In the genomic region with DNA sequence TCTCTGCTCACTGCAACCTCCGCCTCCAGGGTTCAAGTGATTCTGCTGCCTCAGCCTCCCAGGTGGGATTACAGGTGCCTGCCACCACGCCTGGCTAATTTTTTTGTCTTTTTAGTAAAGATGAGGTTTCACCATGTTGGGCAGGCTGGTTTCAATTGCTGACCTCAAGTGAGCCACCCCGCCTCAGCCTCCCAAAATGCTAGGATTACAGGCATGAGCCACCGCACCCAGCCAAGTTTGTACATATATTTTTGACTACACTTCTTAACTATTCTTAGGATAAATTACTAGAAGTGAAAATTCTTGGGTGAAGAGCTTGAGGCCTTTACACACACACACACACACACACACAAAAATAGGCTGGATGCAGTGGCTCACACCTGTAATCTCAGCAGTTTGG, we compare ENCODE assay signal across 37 cellular contexts. TPM values are rescaled to one million over a fixed set of nuclear protein-coding genes. Genes with fewer than 3 reads are reported as not detected.
"Had no signal": no experiment of that assay in that cellular context is flagged by ENCODE, and none has a peak within 500 bp of the region (broad histone marks: within the 10 kb centered on the region; RNA-seq: fewer than 3 reads in every experiment).

No MANE protein-coding gene starts in this region.

- H3K9me3 Mint-ChIP-seq: activated B cell treated with CpG ODN at 0.5 μM for 24 hours; activated CD4-positive, alpha-beta memory T cell treated with anti-CD3 and anti-CD28 coated beads for 36 hours; activated naive CD4-positive, alpha-beta T cell treated with anti-CD3 and anti-CD28 coated beads for 36 hours; activated naive CD4-positive, alpha-beta T cell treated with anti-CD3 and anti-CD28 coated beads, Interleukin-2, amount 50 U/mL, for 24 hours; activated naive CD8-positive, alpha-beta T cell treated with anti-CD3 and anti-CD28 coated beads for 36 hours; activated naive CD8-positive, alpha-beta T cell treated with anti-CD3 and anti-CD28 coated beads, Interleukin-2, amount 50 U/mL, for 24 hours; activated T-helper 1 cell treated with anti-CD3 and anti-CD28 coated beads, Interleukin-12 subunit alpha, Interleukin-12 subunit beta, Interleukin-2, Interleukin-4 antibody, amounts not matched to agents 30 ng/mL and 10 ng/mL and 1 ng/mL, durations not matched to agents 14 hours and 24 hours and 36 hours; activated T-helper 2 cell treated with anti-CD3 and anti-CD28 coated beads, Interferon-gamma antibody, Interleukin-2, Interleukin-4, amounts not matched to agents 10 μg/mL and 5 μg/mL and 100 μg/mL, durations not matched to agents 14 hours and 24 hours and 36 hours; central memory CD8-positive, alpha-beta T cell; effector memory CD8-positive, alpha-beta T cell; T-cell; T-helper 1 cell treated with Interleukin-12 subunit alpha and Interleukin-12 subunit beta and Interleukin-4 antibody, amounts not matched to agents 30 μg/mL and 1 μg/mL, for 36 hours; T-helper 2 cell treated with Interferon-gamma antibody and Interleukin-4, amounts not matched to agents 5 μg/mL and 100 μg/mL, for 36 hours had no signal

- H3K4me1 ChIP-seq: body of pancreas, esophagus muscularis mucosa, gastrocnemius medialis had no signal

- H3K27me3 Mint-ChIP-seq: activated B cell treated with CpG ODN at 0.5 μM for 24 hours; activated CD8-positive, alpha-beta memory T cell treated with anti-CD3 and anti-CD28 coated beads, Interleukin-2, amount 10 ng/mL, durations not matched to agents 7 days and 5 days; activated naive CD4-positive, alpha-beta T cell treated with anti-CD3 and anti-CD28 coated beads, Interleukin-2, amount 50 U/mL, for 24 hours; activated naive CD8-positive, alpha-beta T cell treated with anti-CD3 and anti-CD28 coated beads for 36 hours; central memory CD8-positive, alpha-beta T cell; effector memory CD8-positive, alpha-beta T cell; T-cell had no signal

- H3K36me3 Mint-ChIP-seq: activated CD4-positive, alpha-beta memory T cell treated with anti-CD3 and anti-CD28 coated beads for 36 hours; activated naive CD4-positive, alpha-beta T cell treated with anti-CD3 and anti-CD28 coated beads, Interleukin-2, amount 50 U/mL, for 24 hours; activated naive CD8-positive, alpha-beta T cell treated with anti-CD3 and anti-CD28 coated beads for 36 hours; T-cell had no signal

- H3K27ac Mint-ChIP-seq: activated B cell treated with CpG ODN at 0.5 μM for 24 hours; activated CD4-positive, alpha-beta memory T cell treated with anti-CD3 and anti-CD28 coated beads for 36 hours; activated CD8-positive, alpha-beta memory T cell treated with anti-CD3 and anti-CD28 coated beads, Interleukin-2, amount 10 ng/mL, durations not matched to agents 7 days and 5 days; activated CD8-positive, alpha-beta T cell treated with anti-CD3 and anti-CD28 coated beads, Interleukin-2, amount 10 ng/mL, durations not matched to agents 7 days and 5 days; activated naive CD4-positive, alpha-beta T cell treated with anti-CD3 and anti-CD28 coated beads for 36 hours; activated naive CD4-positive, alpha-beta T cell treated with anti-CD3 and anti-CD28 coated beads, Interleukin-2, amount 50 U/mL, for 24 hours; activated naive CD8-positive, alpha-beta T cell treated with anti-CD3 and anti-CD28 coated beads for 36 hours; activated naive CD8-positive, alpha-beta T cell treated with anti-CD3 and anti-CD28 coated beads, Interleukin-2, amount 50 U/mL, for 24 hours; activated T-helper 1 cell treated with anti-CD3 and anti-CD28 coated beads, Interleukin-12 subunit alpha, Interleukin-12 subunit beta, Interleukin-2, Interleukin-4 antibody, amounts not matched to agents 30 ng/mL and 10 ng/mL and 1 ng/mL, durations not matched to agents 14 hours and 24 hours and 36 hours; activated T-helper 2 cell treated with anti-CD3 and anti-CD28 coated beads, Interferon-gamma antibody, Interleukin-2, Interleukin-4, amounts not matched to agents 10 μg/mL and 5 μg/mL and 100 μg/mL, durations not matched to agents 14 hours and 24 hours and 36 hours; T-cell; T-helper 1 cell treated with Interleukin-12 subunit alpha and Interleukin-12 subunit beta and Interleukin-4 antibody, amounts not matched to agents 30 μg/mL and 1 μg/mL, for 36 hours; T-helper 2 cell treated with Interferon-gamma antibody and Interleukin-4, amounts not matched to agents 5 μg/mL and 100 μg/mL, for 36 hours had no signal

- H3K27me3 ChIP-seq: adrenal gland, body of pancreas, foreskin keratinocyte, gastrocnemius medialis had no signal

- H3K4me3 ChIP-seq: adrenal gland, body of pancreas, coronary artery, esophagus muscularis mucosa, gastrocnemius medialis had no signal

- ATAC-seq: activated CD4-positive, CD25-positive, alpha-beta regulatory T cell treated with anti-CD3 and anti-CD28 coated beads, Interleukin-2, amount 50 U/mL, for 24 hours; activated CD8-positive, alpha-beta memory T cell treated with anti-CD3 and anti-CD28 coated beads, Interleukin-2, amount 10 ng/mL, durations not matched to agents 7 days and 5 days; activated CD8-positive, alpha-beta T cell treated with anti-CD3 and anti-CD28 coated beads, Interleukin-2, amount 10 ng/mL, durations not matched to agents 7 days and 5 days; activated naive CD8-positive, alpha-beta T cell treated with anti-CD3 and anti-CD28 coated beads, Interleukin-2, amount 50 U/mL, for 24 hours; body of pancreas; effector memory CD8-positive, alpha-beta T cell; foreskin keratinocyte; gastrocnemius medialis; T-cell had no signal

- H3K27ac ChIP-seq: adrenal gland, body of pancreas, coronary artery, esophagus muscularis mucosa, foreskin keratinocyte, gastrocnemius medialis, WERI-Rb-1 had no signal

- H3K4me3 Mint-ChIP-seq: activated B cell treated with CpG ODN at 0.5 μM for 24 hours; activated CD4-positive, alpha-beta memory T cell treated with anti-CD3 and anti-CD28 coated beads for 36 hours; activated CD8-positive, alpha-beta memory T cell treated with anti-CD3 and anti-CD28 coated beads, Interleukin-2, amount 10 ng/mL, durations not matched to agents 7 days and 5 days; activated CD8-positive, alpha-beta T cell treated with anti-CD3 and anti-CD28 coated beads, Interleukin-2, amount 10 ng/mL, durations not matched to agents 7 days and 5 days; activated naive CD4-positive, alpha-beta T cell treated with anti-CD3 and anti-CD28 coated beads for 36 hours; activated naive CD4-positive, alpha-beta T cell treated with anti-CD3 and anti-CD28 coated beads, Interleukin-2, amount 50 U/mL, for 24 hours; activated naive CD8-positive, alpha-beta T cell treated with anti-CD3 and anti-CD28 coated beads for 36 hours; activated naive CD8-positive, alpha-beta T cell treated with anti-CD3 and anti-CD28 coated beads, Interleukin-2, amount 50 U/mL, for 24 hours; activated T-helper 1 cell treated with anti-CD3 and anti-CD28 coated beads, Interleukin-12 subunit alpha, Interleukin-12 subunit beta, Interleukin-2, Interleukin-4 antibody, amounts not matched to agents 30 ng/mL and 10 ng/mL and 1 ng/mL, durations not matched to agents 14 hours and 24 hours and 36 hours; central memory CD8-positive, alpha-beta T cell; effector memory CD8-positive, alpha-beta T cell; T-cell; T-helper 1 cell treated with Interleukin-12 subunit alpha and Interleukin-12 subunit beta and Interleukin-4 antibody, amounts not matched to agents 30 μg/mL and 1 μg/mL, for 36 hours; T-helper 2 cell treated with Interferon-gamma antibody and Interleukin-4, amounts not matched to agents 5 μg/mL and 100 μg/mL, for 36 hours had no signal

- H3K36me3 ChIP-seq: adrenal gland, esophagus muscularis mucosa, gastrocnemius medialis, WERI-Rb-1 had no signal

- DNase-seq: activated B cell treated with CpG ODN at 0.5 μM for 24 hours; activated CD4-positive, alpha-beta memory T cell treated with anti-CD3 and anti-CD28 coated beads for 36 hours; activated CD4-positive, alpha-beta T cell treated with anti-CD3 and anti-CD28 coated beads for 48 hours; activated CD8-positive, alpha-beta memory T cell treated with anti-CD3 and anti-CD28 coated beads, Interleukin-2, amount 10 ng/mL, durations not matched to agents 7 days and 5 days; activated CD8-positive, alpha-beta memory T cell treated with anti-CD3 and anti-CD28 coated beads, Interleukin-2, amount 50 U/mL, for 4 hours; activated CD8-positive, alpha-beta T cell treated with anti-CD3 and anti-CD28 coated beads, Interleukin-2, amount 10 ng/mL, durations not matched to agents 7 days and 5 days; activated effector memory CD4-positive, alpha-beta T cell treated with anti-CD3 and anti-CD28 coated beads, Interleukin-2, amount 50 U/mL, for 16 hours; activated naive CD4-positive, alpha-beta T cell treated with anti-CD3 and anti-CD28 coated beads for 36 hours; activated naive CD8-positive, alpha-beta T cell treated with anti-CD3 and anti-CD28 coated beads for 36 hours; activated naive CD8-positive, alpha-beta T cell treated with anti-CD3 and anti-CD28 coated beads, Interleukin-2, amount 50 U/mL, for 24 hours; activated T-cell treated with anti-CD3 and anti-CD28 coated beads, Interleukin-2, amount 50 U/mL, for 1 hour; activated T-cell treated with anti-CD3 and anti-CD28 coated beads, Interleukin-2, amount 50 U/mL, for 48 hours; adrenal gland; amygdala; body of pancreas; dermis blood vessel endothelial cell; effector CD4-positive, alpha-beta T cell; effector memory CD8-positive, alpha-beta T cell; erythroblast; foreskin keratinocyte; gastrocnemius medialis; glutamatergic neuron; SW 1271; T-cell; T1000; WERI-Rb-1 had no signal

- H3K9me3 ChIP-seq: adrenal gland, body of pancreas, esophagus muscularis mucosa, gastrocnemius medialis had no signal

RNA-seq across cellular contexts. Expression of a gene that starts 41.4 kb away (rescaled TPM):
- total RNA-seq: activated B cell treated with CpG ODN at 0.5 μM for 24 hours; activated CD4-positive, alpha-beta memory T cell treated with anti-CD3 and anti-CD28 coated beads for 36 hours; activated CD8-positive, alpha-beta memory T cell treated with anti-CD3 and anti-CD28 coated beads for 36 hours; activated CD8-positive, alpha-beta memory T cell treated with anti-CD3 and anti-CD28 coated beads, Interleukin-2, amount 10 ng/mL, durations not matched to agents 7 days and 5 days; activated CD8-positive, alpha-beta T cell treated with anti-CD3 and anti-CD28 coated beads, Interleukin-2, amount 10 ng/mL, durations not matched to agents 7 days and 5 days; activated naive CD4-positive, alpha-beta T cell treated with anti-CD3 and anti-CD28 coated beads for 36 hours; activated naive CD8-positive, alpha-beta T cell treated with anti-CD3 and anti-CD28 coated beads for 36 hours; activated T-helper 1 cell treated with anti-CD3 and anti-CD28 coated beads, Interleukin-12 subunit alpha, Interleukin-12 subunit beta, Interleukin-2, Interleukin-4 antibody, amounts not matched to agents 30 ng/mL and 10 ng/mL and 1 ng/mL, durations not matched to agents 14 hours and 24 hours and 36 hours; activated T-helper 2 cell treated with anti-CD3 and anti-CD28 coated beads, Interferon-gamma antibody, Interleukin-2, Interleukin-4, amounts not matched to agents 10 μg/mL and 5 μg/mL and 100 μg/mL, durations not matched to agents 14 hours and 24 hours and 36 hours; adrenal gland; aorta; body of pancreas; dermis blood vessel endothelial cell; esophagus muscularis mucosa; foreskin keratinocyte; gastrocnemius medialis; T-cell had no signal

RNA-seq across cellular contexts. Expression of a gene that starts 44.4 kb away (rescaled TPM):
- total RNA-seq: activated CD4-positive, alpha-beta memory T cell treated with anti-CD3 and anti-CD28 coated beads for 36 hours; activated CD8-positive, alpha-beta memory T cell treated with anti-CD3 and anti-CD28 coated beads for 36 hours; activated CD8-positive, alpha-beta memory T cell treated with anti-CD3 and anti-CD28 coated beads, Interleukin-2, amount 10 ng/mL, durations not matched to agents 7 days and 5 days; activated CD8-positive, alpha-beta T cell treated with anti-CD3 and anti-CD28 coated beads, Interleukin-2, amount 10 ng/mL, durations not matched to agents 7 days and 5 days; activated naive CD4-positive, alpha-beta T cell treated with anti-CD3 and anti-CD28 coated beads for 36 hours; activated naive CD8-positive, alpha-beta T cell treated with anti-CD3 and anti-CD28 coated beads for 36 hours; activated T-helper 2 cell treated with anti-CD3 and anti-CD28 coated beads, Interferon-gamma antibody, Interleukin-2, Interleukin-4, amounts not matched to agents 10 μg/mL and 5 μg/mL and 100 μg/mL, durations not matched to agents 14 hours and 24 hours and 36 hours; body of pancreas; dermis blood vessel endothelial cell; foreskin keratinocyte had no signal
